ENCODE assay signal across 10 cellular contexts in the genomic region with DNA sequence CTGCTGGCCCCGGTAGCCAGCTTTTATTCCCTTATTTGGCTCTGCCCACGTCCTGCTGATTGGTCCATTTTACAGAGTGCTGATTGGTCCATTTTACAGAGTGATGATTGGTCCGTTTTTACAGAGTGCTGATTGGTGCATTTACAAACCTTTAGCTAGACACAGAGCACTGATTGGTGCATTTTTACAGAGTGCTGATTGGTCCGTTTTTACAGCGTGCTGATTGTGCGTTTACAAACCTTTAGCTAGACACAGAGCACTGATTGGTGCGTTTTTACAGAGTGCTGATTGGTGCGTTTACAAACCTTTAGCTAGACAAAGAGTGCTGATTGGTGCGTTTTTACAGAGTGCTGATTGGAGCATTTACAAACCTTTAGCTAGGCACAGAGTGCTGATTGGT. TPM values are rescaled to one million over a fixed set of nuclear protein-coding genes. Genes with fewer than 3 reads are reported as not detected.
DNase-seq lines count a peak whose midpoint lies in the region; ATAC-seq, FAIRE-seq and TF ChIP-seq lines count a peak whose summit lies in the region.
"Not testable (repeated sequence)": the region's sequence is repeated elsewhere in the genome, so short reads cannot be mapped to it uniquely, and the experiment has no call there.
"Had no signal": no experiment of that assay in that cellular context is flagged by ENCODE, and none has a peak within 500 bp of the region (broad histone marks: within the 10 kb centered on the region; RNA-seq: fewer than 3 reads in every experiment).

No MANE protein-coding gene starts in this region.

- H3K9me1 ChIP-seq in IMR-90 (ENCODE audit: insufficient read depth, low read length); K562 (ENCODE audit: control insufficient read depth, insufficient read depth, low read length): not testable (repeated sequence)

- dilution Hi-C loops in IMR-90 (cut with HindIII; ENCODE audit: low sequenced_read_pairs, unreplicated experiment), result not testable (repeated sequence)

- not testable (repeated sequence) for ATAC-seq in A549; IMR-90 (ENCODE audit: low read depth); K562; HepG2

- not testable (repeated sequence) for H2AK5ac ChIP-seq in IMR-90 (ENCODE audit: low read depth, low read length)

- H2BK120ac ChIP-seq in IMR-90 (ENCODE audit: low read depth, low read length), result not testable (repeated sequence)

- H4K91ac ChIP-seq in IMR-90 (ENCODE audit: insufficient read depth, low read depth, low read length), result not testable (repeated sequence)

- not testable (repeated sequence) for DNase-seq in A549 (ENCODE audit: low read depth in 1 of 2, low spot score in 1 of 2); IMR-90; K562 (ENCODE audit: extremely low read depth in 1 of 4, low spot score in 3 of 4); HepG2 (ENCODE audit: low spot score)
- DNase-seq in testis, result peak; percentile 53

- H2AK9ac ChIP-seq in IMR-90 (replicated peaks; ENCODE audit: low read depth, low read length, poor library complexity), result not testable (repeated sequence)

- H4K20me1 ChIP-seq in BLaER1; BLaER1 treated with 17β-estradiol and CSF1 and Interleukin-3, amounts not matched to agents 10 nM and 100 nM; IMR-90 (ENCODE audit: insufficient read depth, low read length); K562 (replicated peaks; ENCODE audit: control insufficient read depth, insufficient read depth, low read length); HepG2 (ENCODE audit: insufficient read depth, low read length): not testable (repeated sequence)

- not testable (repeated sequence) for H2BK15ac ChIP-seq in IMR-90 (ENCODE audit: low read depth, low read length)

- not testable (repeated sequence) for H3K9ac ChIP-seq in BLaER1; BLaER1 treated with 17β-estradiol and CSF1 and Interleukin-3, amounts not matched to agents 10 nM and 100 nM; IMR-90 (ENCODE audit: low read depth, low read length); K562 (ENCODE audit: insufficient read depth in 1 of 2, low read depth in 2 of 2, low read length in 2 of 2); HepG2 (ENCODE audit: insufficient read depth, low read depth, low read length)

- POLR2A ChIA-PET in A549 (lab: Yijun Ruan, JAX); IMR-90 (lab: Charles Lee; ENCODE audit: unreplicated experiment); K562 (lab: Yijun Ruan, JAX); HepG2 (lab: Yijun Ruan, JAX): not testable (repeated sequence)

- not testable (repeated sequence) for TF ChIP-seq POLR2A in A549 (IDR thresholded peaks at IDR 0.05; ENCODE audit: low read length); IMR-90 (IDR thresholded peaks at IDR 0.05; ENCODE audit: low read depth, low read length); K562 (conservative IDR thresholded peaks at IDR 0.05); HepG2 (IDR thresholded peaks at IDR 0.05; ENCODE audit: insufficient read depth in 1 of 2, low read depth in 2 of 2, low read length in 2 of 2); testis (IDR thresholded peaks at IDR 0.05)

- not testable (repeated sequence) for H3K14ac ChIP-seq in IMR-90 (replicated peaks; ENCODE audit: low read depth, low read length)

- H3K27me3 ChIP-seq in BLaER1; BLaER1 treated with 17β-estradiol and CSF1 and Interleukin-3, amounts not matched to agents 10 nM and 100 nM; IMR-90 (ENCODE audit: control insufficient read depth, insufficient read depth, low read length); K562 (ENCODE audit: control insufficient read depth in 2 of 2, insufficient read depth in 2 of 2, low read length in 2 of 2); HepG2 (ENCODE audit: control insufficient read depth in 1 of 2, insufficient read depth in 2 of 2, low read length in 2 of 2); testis: not testable (repeated sequence)

- not testable (repeated sequence) for FAIRE-seq in A549 (lab: Jason Lieb, UNC); K562 (lab: Jason Lieb, UNC); HepG2 (lab: Jason Lieb, UNC)

- H3K79me2 ChIP-seq in K562 (ENCODE audit: control insufficient read depth, insufficient read depth, low read length); HepG2 (ENCODE audit: insufficient read depth, low read length): not testable (repeated sequence)

- intact Hi-C loops in IMR-90 (cut with micrococcal nuclease); K562 (cut with micrococcal nuclease); HepG2 (cut with micrococcal nuclease; ENCODE audit: unreplicated experiment); testis (cut with DNase I; ENCODE audit: low total_unique reads): not testable (repeated sequence)

- H3K4me2 ChIP-seq in A549; IMR-90 (ENCODE audit: low read depth, low read length); K562 (ENCODE audit: insufficient read depth, low read length); HepG2 (ENCODE audit: low read depth, low read length): not testable (repeated sequence)
- peak overlapping the region; percentile 14; the same call in 1 of the 2 replicates for H3K4me2 ChIP-seq in BLaER1
- H3K4me2 ChIP-seq in BLaER1 treated with 17β-estradiol and CSF1 and Interleukin-3, amounts not matched to agents 10 nM and 100 nM, result peak overlapping the region in 6 of 11 experiments; percentile 21 to 36 (median 32); a peak in 5 of 22 replicates

- CTCF ChIA-PET in A549 (lab: Yijun Ruan, JAX), result interaction anchor here (1.4 kb wide), 1 partner anchor 127 kb away, joined by 3 read pairs; no protein-coding TSS in a partner anchor
- CTCF ChIA-PET in IMR-90 (lab: Yijun Ruan, JAX); K562 (lab: Yijun Ruan, JAX; ENCODE audit: low intra/inter-chr PET ratio); HepG2 (lab: Yijun Ruan, JAX; ENCODE audit: low intra/inter-chr PET ratio, low total read pairs): not testable (repeated sequence)

- H2BK20ac ChIP-seq in IMR-90 (ENCODE audit: low read depth, low read length), result not testable (repeated sequence)

- H3K4me3 ChIP-seq in A549; BLaER1; BLaER1 treated with 17β-estradiol and CSF1 and Interleukin-3, amounts not matched to agents 10 nM and 100 nM; IMR-90 (ENCODE audit: insufficient read depth, low read depth, low read length); K562; HepG2 (replicated peaks in 1 of 3; ENCODE audit: insufficient read depth in 1 of 3, low read depth in 2 of 3, low read length in 3 of 3); testis: not testable (repeated sequence)

- not testable (repeated sequence) for H3K36me3 ChIP-seq in BLaER1; BLaER1 treated with 17β-estradiol and CSF1 and Interleukin-3, amounts not matched to agents 10 nM and 100 nM; IMR-90 (ENCODE audit: control insufficient read depth, insufficient read depth, low read length); K562 (ENCODE audit: control insufficient read depth, insufficient read depth, low read length); HepG2 (replicated peaks in 1 of 2; ENCODE audit: control insufficient read depth in 1 of 2, insufficient read depth in 2 of 2, low read length in 2 of 2); testis (ENCODE audit: low read depth, missing control alignments)

- not testable (repeated sequence) for H3K27ac ChIP-seq in A549; BLaER1; BLaER1 treated with 17β-estradiol and CSF1 and Interleukin-3, amounts not matched to agents 10 nM and 100 nM; IMR-90 (ENCODE audit: insufficient read depth, low read length); K562 (ENCODE audit: extremely low read depth, low read depth, low read length); HepG2 (ENCODE audit: extremely low read length, insufficient read depth, low read length); testis

- not testable (repeated sequence) for H2BK5ac ChIP-seq in IMR-90 (ENCODE audit: low read depth, low read length, poor library complexity, severe bottlenecking)

- not testable (repeated sequence) for BruUV-seq in IMR-90 (replicated peaks; lab: Mats Ljungman, UMichigan); K562 (replicated peaks; lab: Mats Ljungman, UMichigan); HepG2 (replicated peaks; lab: Mats Ljungman, UMichigan)

- H2AFZ ChIP-seq in IMR-90 (replicated peaks; ENCODE audit: low read length, poor library complexity); K562 (ENCODE audit: low read depth, low read length); HepG2 (ENCODE audit: low read length): not testable (repeated sequence)

- not testable (repeated sequence) for H3K9me3 ChIP-seq in A549; IMR-90 (ENCODE audit: control insufficient read depth, insufficient read depth, low read length); K562 (replicated peaks; ENCODE audit: control insufficient read depth, insufficient read depth, low read depth, low read length); HepG2 (ENCODE audit: low read length); testis
- peaks cover 10% of the 10 kb centered on the region for H3K9me3 ChIP-seq in BLaER1
- peaks cover 10 to 21% (median 14%) of the 10 kb centered on the region in 11 experiments for H3K9me3 ChIP-seq in BLaER1 treated with 17β-estradiol and CSF1 and Interleukin-3, amounts not matched to agents 10 nM and 100 nM (replicated peaks in 1 of 11)

- H3K23ac ChIP-seq in IMR-90 (ENCODE audit: low read depth, low read length), result not testable (repeated sequence)

- H3K18ac ChIP-seq in IMR-90 (ENCODE audit: low read depth, low read length), result not testable (repeated sequence)

- WGBS in A549 (ENCODE audit: missing lambda C conversion rate), result 61% methylated on average over 9 of the region's 9 CpGs
- 96% methylated on average over 3 of the region's 9 CpGs; no CpG with 5 or more reads in 1 of the 2 experiments for WGBS in IMR-90 (ENCODE audit: extremely low coverage in 2 of 2, insufficient read length in 1 of 2), 2 experiments
- WGBS in K562 (ENCODE audit: insufficient coverage, low coverage, missing lambda C conversion rate), result 1% methylated on average over 9 of the region's 9 CpGs
- WGBS in HepG2 (ENCODE audit: low lambda C conversion rate), result 24% methylated on average over 9 of the region's 9 CpGs
- WGBS in testis, 2 donors, result 67 to 75% methylated on average over 9 of the region's 9 CpGs

- H4K5ac ChIP-seq in IMR-90 (ENCODE audit: low read depth, low read length), result not testable (repeated sequence)

- not testable (repeated sequence) for H3K56ac ChIP-seq in IMR-90 (ENCODE audit: extremely low read depth, insufficient read depth, low read length)

- TF ChIP-seq EP300 in A549 (IDR thresholded peaks at IDR 0.05); K562 (IDR thresholded peaks at IDR 0.05; ENCODE audit: low read length); HepG2 (IDR thresholded peaks at IDR 0.05; ENCODE audit: low read depth in 2 of 2, low read length in 2 of 2); HepG2 (CRISPR knock-in tag; IDR thresholded peaks at IDR 0.05; ENCODE audit: borderline replicate concordance): not testable (repeated sequence)

- not testable (repeated sequence) for H3K79me1 ChIP-seq in IMR-90 (ENCODE audit: low read depth in 1 of 2, low read length in 2 of 2)

- not testable (repeated sequence) for TF ChIP-seq CTCF in A549 (IDR thresholded peaks at IDR 0.05); IMR-90 (conservative IDR thresholded peaks at IDR 0.05; ENCODE audit: low read depth, low read length); K562 (IDR thresholded peaks at IDR 0.05 in 2 of 3, conservative IDR thresholded peaks at IDR 0.05 in 1 of 3; ENCODE audit: insufficient read depth in 2 of 3, low read depth in 1 of 3, low read length in 3 of 3); HepG2 (CRISPR knock-in tag; IDR thresholded peaks at IDR 0.05); testis (IDR thresholded peaks at IDR 0.05)

- not testable (repeated sequence) for TF ChIP-seq RAD21 in A549 (conservative IDR thresholded peaks at IDR 0.05 in 1 of 2, IDR thresholded peaks at IDR 0.05 in 1 of 2); IMR-90 (IDR thresholded peaks at IDR 0.05; ENCODE audit: low read length); K562 (CRISPR knock-in tag; conservative IDR thresholded peaks at IDR 0.05 in 1 of 2, IDR thresholded peaks at IDR 0.05 in 1 of 2); HepG2 (CRISPR knock-in tag; IDR thresholded peaks at IDR 0.05)

- not testable (repeated sequence) for H3K4me1 ChIP-seq in A549; IMR-90 (ENCODE audit: control insufficient read depth, insufficient read depth, low read length); K562 (replicated peaks in 1 of 2; ENCODE audit: control insufficient read depth in 2 of 2, insufficient read depth in 2 of 2, low read length in 2 of 2); HepG2 (ENCODE audit: insufficient read depth, low read length); testis
- H3K4me1 ChIP-seq in BLaER1, result peaks cover 10% of the 10 kb centered on the region
- peaks cover 0 to 12% (median 7%) of the 10 kb centered on the region in 10 experiments; a peak in 12 of 20 replicates for H3K4me1 ChIP-seq in BLaER1 treated with 17β-estradiol and CSF1 and Interleukin-3, amounts not matched to agents 10 nM and 100 nM

- in situ Hi-C loops in IMR-90 (cut with MboI; ENCODE audit: low sequenced_read_pairs), result not testable (repeated sequence)
- in situ Hi-C loops in K562 (cut with MboI), result loop anchor here (10.0 kb wide), 1 partner anchor 124 kb away; no protein-coding TSS in a partner anchor
- in situ Hi-C loops in HepG2 (cut with HindIII; ENCODE audit: extremely low pct_ligation_motif_present, low pct_unique_long_range_greater_than_20kb), result loop anchor here (10.0 kb wide), 1 partner anchor 124 kb away; no protein-coding TSS in a partner anchor

- not testable (repeated sequence) for H4K8ac ChIP-seq in IMR-90 (ENCODE audit: low read depth in 2 of 2, low read length in 2 of 2)

- not testable (repeated sequence) for H3K4ac ChIP-seq in IMR-90 (ENCODE audit: low read depth, low read length)

RNA-seq across cellular contexts. Expression of a gene that starts 30.6 kb away (rescaled TPM):
- polyA plus RNA-seq in A549 (2011; rRNA removed), result 10.9 and 11.8 TPM in 2 replicates
- polyA plus RNA-seq in A549 (2012; cell fraction: cytosol; rRNA removed), result 1.6 and 1.9 TPM in 2 replicates
- 2.1 and 4.3 TPM in 2 replicates for polyA plus RNA-seq in A549 (2012; cell fraction: nucleus; rRNA removed)
- polyA plus RNA-seq in A549 (2017; fragmentation: RNase III; extraction: RNeasy Plus Mini Kit Qiagen cat#74134 plus additional on column Dnase treatment), result 2.7 to 3.0 TPM (median 2.9 TPM) in 3 replicates
- 2.7 and 3.3 TPM in 2 replicates for polyA minus RNA-seq in A549 (2011; rRNA and poly(A)+ RNA removed)
- 0.83 and 0.90 TPM in 2 replicates for total RNA-seq in IMR-90 (2012; rRNA removed)
- polyA plus RNA-seq in IMR-90 (2012; rRNA removed), result 1.4 and 2.9 TPM in 2 replicates
- 0.13 and 0.19 TPM in 2 replicates for polyA plus RNA-seq in IMR-90 (2012; cell fraction: cytosol; rRNA removed)
- polyA plus RNA-seq in IMR-90 (2012; cell fraction: nucleus; rRNA removed; ENCODE audit: low replicate concordance), result 1.1 and 12.2 TPM in 2 replicates
- not detected in 2 replicates for total RNA-seq in K562 (2011; cell fraction: chromatin; rRNA removed; ENCODE audit: low replicate concordance)
- not detected in 2 replicates for total RNA-seq in K562 (2011; cell fraction: nucleolus; rRNA removed)
- not detected in 2 replicates for total RNA-seq in K562 (2011; cell fraction: nucleoplasm; rRNA removed)
- not detected in 2 replicates for total RNA-seq in K562 (2014; rRNA removed)
- total RNA-seq in K562 (2014; rRNA removed; fragmentation: Illumina TruSeq; extraction: Trizol), result not detected in 2 replicates
- total RNA-seq in K562 (2015; rRNA removed; fragmentation: Illumina TruSeq; extraction: Trizol), result not detected in 2 replicates
- total RNA-seq in K562 (2021), result 0.11 TPM in 1 of 2 replicates, not detected in the other
- polyA plus RNA-seq in K562 (2011; rRNA removed), result not detected in 2 replicates
- polyA plus RNA-seq in K562 (2011; cell fraction: cytosol; rRNA removed), result not detected in 2 replicates
- not detected in 2 replicates for polyA plus RNA-seq in K562 (2011; cell fraction: nucleus; rRNA removed)
- polyA plus RNA-seq in K562 (2012), result 0.03 TPM in 1 of 2 replicates, not detected in the other
- not detected in 2 replicates for polyA plus RNA-seq in K562 (2014; fragmentation: Illumina TruSeq; extraction: Trizol)
- polyA plus RNA-seq in K562 (2014; fragmentation: Nextera tagmentation; extraction: Ambion mirVana), result not detected
- polyA plus RNA-seq in K562 (2014; rRNA removed), result not detected in 2 replicates
- not detected in 2 replicates for polyA minus RNA-seq in K562 (2011; rRNA and poly(A)+ RNA removed)
- not detected in 2 replicates for polyA minus RNA-seq in K562 (2011; cell fraction: cytosol; rRNA and poly(A)+ RNA removed)
- polyA minus RNA-seq in K562 (2011; cell fraction: nucleus; rRNA and poly(A)+ RNA removed), result not detected in 2 replicates
- not detected in 2 replicates for total RNA-seq in HepG2 (2016; rRNA removed; fragmentation: Illumina TruSeq; extraction: Trizol)
- not detected in 2 replicates for total RNA-seq in HepG2 (2016; cell fraction: cytosol; rRNA removed; fragmentation: Illumina TruSeq; extraction: Trizol; ENCODE audit: low read depth)
- total RNA-seq in HepG2 (2016; cell fraction: insoluble cytoplasmic fraction; rRNA removed; fragmentation: Illumina TruSeq; extraction: Trizol), result not detected in 2 replicates
- not detected in 2 replicates for total RNA-seq in HepG2 (2016; cell fraction: membrane; rRNA removed; fragmentation: Illumina TruSeq; extraction: Trizol)
- not detected in 2 replicates for total RNA-seq in HepG2 (2016; cell fraction: nucleus; rRNA removed; fragmentation: Illumina TruSeq; extraction: Trizol)
- polyA plus RNA-seq in HepG2 (2011; rRNA removed), result not detected in 2 replicates
- polyA plus RNA-seq in HepG2 (2011; cell fraction: cytosol; rRNA removed), result not detected in 2 replicates
- polyA plus RNA-seq in HepG2 (2011; cell fraction: nucleus; rRNA removed), result 0.05 TPM in 1 of 2 replicates, not detected in the other
- not detected in 2 replicates for polyA plus RNA-seq in HepG2 (2012)
- not detected in 2 replicates for polyA plus RNA-seq in HepG2 (2016; cell fraction: cytosol; fragmentation: Illumina TruSeq; extraction: Trizol; ENCODE audit: low read depth)
- not detected in 2 replicates for polyA plus RNA-seq in HepG2 (2016; cell fraction: insoluble cytoplasmic fraction; fragmentation: Illumina TruSeq; extraction: Trizol; ENCODE audit: low read depth)
- not detected in 2 replicates for polyA plus RNA-seq in HepG2 (2016; cell fraction: membrane; fragmentation: Illumina TruSeq; extraction: Trizol; ENCODE audit: low read depth)
- polyA plus RNA-seq in HepG2 (2016; cell fraction: nucleus; fragmentation: Illumina TruSeq; extraction: Trizol; ENCODE audit: insufficient read depth, low read depth), result not detected in 2 replicates
- polyA minus RNA-seq in HepG2 (2011; rRNA and poly(A)+ RNA removed; ENCODE audit: low replicate concordance), result not detected in 2 replicates
- not detected in 2 replicates for polyA minus RNA-seq in HepG2 (2011; cell fraction: cytosol; rRNA and poly(A)+ RNA removed)
- polyA minus RNA-seq in HepG2 (2011; cell fraction: nucleus; rRNA and poly(A)+ RNA removed), result not detected in 2 replicates
- 1 to 10 TPM; 3.3 to 4.1 TPM for total RNA-seq in testis
- 11.2 TPM for polyA plus RNA-seq in testis (ENCODE audit: insufficient read depth, low read depth, low replicate concordance)
- total RNA-seq: Caco-2, G401 had no signal
- polyA plus RNA-seq: CD14-positive monocyte had no signal
